1 cellular context compared by ENCODE assay signal in the genomic region with DNA sequence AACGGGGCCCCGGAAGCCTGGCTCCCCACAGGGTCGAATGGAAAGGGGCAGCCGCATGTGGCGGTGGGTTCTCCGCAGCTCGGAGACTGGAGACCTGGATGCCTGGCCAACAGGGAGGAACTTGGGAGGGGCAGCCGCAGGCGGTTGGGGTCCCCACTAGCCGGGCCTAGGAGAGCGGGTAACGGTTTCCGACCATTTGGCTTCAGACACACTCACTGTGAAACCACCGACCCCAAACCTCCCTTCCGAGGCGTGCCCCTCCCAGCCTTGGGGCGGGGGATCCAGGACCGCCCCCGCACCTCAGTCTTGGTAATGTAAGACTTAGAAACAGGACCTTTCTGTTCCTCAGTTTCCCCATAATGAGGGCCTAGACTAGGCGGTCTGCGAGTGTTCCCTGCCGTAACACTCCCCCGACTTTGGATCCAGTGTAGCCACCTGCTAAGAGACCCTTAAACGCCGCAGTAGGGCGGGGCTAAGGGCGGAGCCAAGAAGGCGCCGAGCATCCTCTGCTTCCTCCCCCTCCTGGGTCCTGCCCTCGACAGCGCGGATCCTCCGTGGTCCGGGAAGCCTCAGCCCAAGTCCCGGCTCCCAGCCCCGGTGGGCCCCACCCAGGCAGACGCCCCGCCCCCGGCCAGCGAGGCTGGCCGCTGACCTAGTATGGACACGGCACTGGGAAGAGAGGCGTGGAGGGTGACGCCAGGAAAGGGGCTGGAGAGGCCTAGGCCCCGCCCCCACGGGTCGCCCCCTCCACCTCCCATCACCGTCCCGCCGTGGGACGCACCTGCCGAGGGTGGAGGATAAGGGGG.
A peak's percentile ranks its signal among the peaks of the same experiment; 100 is the strongest.
TF ChIP-seq lines count a peak whose summit lies in the region.

No MANE protein-coding gene starts in this region.

TF ChIP-seq in K562, 482 proteins besides CTCF, POLR2A, EP300 and RAD21 (continues in another document):
- TF ChIP-seq ZFX (CRISPR knock-in tag; IDR thresholded peaks at IDR 0.05) (peak; percentile 71), ZNF175 (CRISPR knock-in tag; IDR thresholded peaks at IDR 0.05; ENCODE audit: low read depth) (peak; percentile 55; the same call in 1 of the 2 replicates), ZNF445 (CRISPR knock-in tag; IDR thresholded peaks at IDR 0.05; ENCODE audit: low read depth) (no peak), SP1 (CRISPR knock-in tag; IDR thresholded peaks at IDR 0.05) (peak; percentile 27; the same call in 1 of the 2 replicates), ZNF239 (CRISPR knock-in tag; IDR thresholded peaks at IDR 0.05) (no peak), CHD1 (IDR thresholded peaks at IDR 0.05; ENCODE audit: low read length) (peak; percentile 42), POLR2G (IDR thresholded peaks at IDR 0.05; ENCODE audit: low read depth, low read length) (peak; percentile 71; the same call in 1 of the 2 replicates), ZBTB17 (CRISPR knock-in tag; IDR thresholded peaks at IDR 0.05) (peak; percentile 17; the same call in 1 of the 2 replicates), MAZ (CRISPR knock-in tag; conservative IDR thresholded peaks at IDR 0.05 in 1 of 2, IDR thresholded peaks at IDR 0.05 in 1 of 2) (peak in 1 of 2 experiments; percentile 43; a peak in 1 of 4 replicates), ATF7 (IDR thresholded peaks at IDR 0.05) (peak; percentile 42; the same call in 1 of the 2 replicates), RBFOX2 (IDR thresholded peaks at IDR 0.05; ENCODE audit: low read depth, low read length) (peak; percentile 80), NRF1 (conservative IDR thresholded peaks at IDR 0.05 in 1 of 2, IDR thresholded peaks at IDR 0.05 in 1 of 2) (peak; percentile 54 to 56), SRSF3 (IDR thresholded peaks at IDR 0.05; ENCODE audit: insufficient read depth, low read length) (no peak), SUPT5H (IDR thresholded peaks at IDR 0.05) (0 out of 2 replicates have a peak, but pooled peaks have one; percentile 50), ZC3H4 (CRISPR knock-in tag; IDR thresholded peaks at IDR 0.05; ENCODE audit: borderline replicate concordance) (0 out of 2 replicates have a peak, but pooled peaks have one; percentile 6), SRF (CRISPR knock-in tag; IDR thresholded peaks at IDR 0.05) (peak in 1 of 2 experiments; percentile 92; a peak in 2 of 4 replicates), MTA2 (IDR thresholded peaks at IDR 0.05; ENCODE audit: low read depth) (no peak), GABPB1 (CRISPR knock-in tag; IDR thresholded peaks at IDR 0.05) (peak; percentile 24; the same call in 1 of the 2 replicates), ATF1 (CRISPR knock-in tag; IDR thresholded peaks at IDR 0.05) (no peak), ATF1 (tag; IDR thresholded peaks at IDR 0.05) (peak; percentile 31; the same call in 1 of the 2 replicates), CXXC5 (CRISPR knock-in tag; IDR thresholded peaks at IDR 0.05) (peak; percentile 58), HMGN3 (IDR thresholded peaks at IDR 0.05; ENCODE audit: borderline replicate concordance, extremely low read depth, insufficient read length, low read depth, low read length) (peak; percentile 25), GTF2E2 (tag; IDR thresholded peaks at IDR 0.05) (peak; percentile 11; the same call in 1 of the 2 replicates), GATAD2B (IDR thresholded peaks at IDR 0.05; ENCODE audit: borderline replicate concordance) (0 out of 2 replicates have a peak, but pooled peaks have one; percentile 20), ZNF766 (CRISPR knock-in tag; conservative IDR thresholded peaks at IDR 0.05) (no peak), YBX1 (IDR thresholded peaks at IDR 0.05) (no peak), JUNB (CRISPR knock-in tag; conservative IDR thresholded peaks at IDR 0.05) (no peak), PHF8 (IDR thresholded peaks at IDR 0.05; ENCODE audit: borderline replicate concordance, low read length) (peak; percentile 39; the same call in 1 of the 2 replicates), TBP (optimal IDR thresholded peaks at IDR 0.05; ENCODE audit: low read depth, low read length) (peak; percentile 12), EP400 (IDR thresholded peaks at IDR 0.05) (peak; percentile 35; the same call in 1 of the 2 replicates), L3MBTL2 (IDR thresholded peaks at IDR 0.05) (peak; percentile 18; the same call in 1 of the 2 replicates), SNIP1 (IDR thresholded peaks at IDR 0.05; ENCODE audit: low read depth) (peak; percentile 78), HDAC2 (IDR thresholded peaks at IDR 0.05) (peak; percentile 41; the same call in 1 of the 2 replicates), MTA3 (IDR thresholded peaks at IDR 0.05; ENCODE audit: borderline replicate concordance) (0 out of 2 replicates have a peak, but pooled peaks have one; percentile 30), EGR1 (conservative IDR thresholded peaks at IDR 0.05) (peak; percentile 96), CCNT2 (IDR thresholded peaks at IDR 0.05; ENCODE audit: borderline replicate concordance, extremely low read depth, insufficient read length, low read depth, low read length) (peak; percentile 36), CTBP1 (IDR thresholded peaks at IDR 0.05; ENCODE audit: borderline replicate concordance) (peak; percentile 84; the same call in 1 of the 2 replicates), KDM5B (IDR thresholded peaks at IDR 0.05; ENCODE audit: insufficient replicate concordance, low read depth, low read length) (peak; percentile 32)
- TF ChIP-seq, protein P1, sequence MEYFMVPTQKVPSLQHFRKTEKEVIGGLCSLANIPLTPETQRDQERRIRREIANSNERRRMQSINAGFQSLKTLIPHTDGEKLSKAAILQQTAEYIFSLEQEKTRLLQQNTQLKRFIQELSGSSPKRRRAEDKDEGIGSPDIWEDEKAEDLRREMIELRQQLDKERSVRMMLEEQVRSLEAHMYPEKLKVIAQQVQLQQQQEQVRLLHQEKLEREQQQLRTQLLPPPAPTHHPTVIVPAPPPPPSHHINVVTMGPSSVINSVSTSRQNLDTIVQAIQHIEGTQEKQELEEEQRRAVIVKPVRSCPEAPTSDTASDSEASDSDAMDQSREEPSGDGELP (CRISPR knock-in tag; IDR thresholded peaks at IDR 0.05; ENCODE audit: borderline replicate concordance), result peak; percentile 21; the same call in 1 of the 2 replicates
- TF ChIP-seq, protein P2, sequence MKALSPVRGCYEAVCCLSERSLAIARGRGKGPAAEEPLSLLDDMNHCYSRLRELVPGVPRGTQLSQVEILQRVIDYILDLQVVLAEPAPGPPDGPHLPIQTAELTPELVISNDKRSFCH (CRISPR knock-in tag; IDR thresholded peaks at IDR 0.05), result no peak
- TF ChIP-seq, protein P2 (tag; IDR thresholded peaks at IDR 0.05), result 0 out of 2 replicates have a peak, but pooled peaks have one; percentile 18
- TF ChIP-seq, protein P3, sequence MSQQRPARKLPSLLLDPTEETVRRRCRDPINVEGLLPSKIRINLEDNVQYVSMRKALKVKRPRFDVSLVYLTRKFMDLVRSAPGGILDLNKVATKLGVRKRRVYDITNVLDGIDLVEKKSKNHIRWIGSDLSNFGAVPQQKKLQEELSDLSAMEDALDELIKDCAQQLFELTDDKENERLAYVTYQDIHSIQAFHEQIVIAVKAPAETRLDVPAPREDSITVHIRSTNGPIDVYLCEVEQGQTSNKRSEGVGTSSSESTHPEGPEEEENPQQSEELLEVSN (IDR thresholded peaks at IDR 0.05; ENCODE audit: borderline replicate concordance in 1 of 2, extremely low read depth in 1 of 2, insufficient read depth in 1 of 2, insufficient read length in 1 of 2, low read depth in 1 of 2, low read length in 1 of 2, poor library complexity in 1 of 2, severe bottlenecking in 1 of 2), result peak in 1 of 2 experiments; percentile 26
- TF ChIP-seq, protein P4, sequence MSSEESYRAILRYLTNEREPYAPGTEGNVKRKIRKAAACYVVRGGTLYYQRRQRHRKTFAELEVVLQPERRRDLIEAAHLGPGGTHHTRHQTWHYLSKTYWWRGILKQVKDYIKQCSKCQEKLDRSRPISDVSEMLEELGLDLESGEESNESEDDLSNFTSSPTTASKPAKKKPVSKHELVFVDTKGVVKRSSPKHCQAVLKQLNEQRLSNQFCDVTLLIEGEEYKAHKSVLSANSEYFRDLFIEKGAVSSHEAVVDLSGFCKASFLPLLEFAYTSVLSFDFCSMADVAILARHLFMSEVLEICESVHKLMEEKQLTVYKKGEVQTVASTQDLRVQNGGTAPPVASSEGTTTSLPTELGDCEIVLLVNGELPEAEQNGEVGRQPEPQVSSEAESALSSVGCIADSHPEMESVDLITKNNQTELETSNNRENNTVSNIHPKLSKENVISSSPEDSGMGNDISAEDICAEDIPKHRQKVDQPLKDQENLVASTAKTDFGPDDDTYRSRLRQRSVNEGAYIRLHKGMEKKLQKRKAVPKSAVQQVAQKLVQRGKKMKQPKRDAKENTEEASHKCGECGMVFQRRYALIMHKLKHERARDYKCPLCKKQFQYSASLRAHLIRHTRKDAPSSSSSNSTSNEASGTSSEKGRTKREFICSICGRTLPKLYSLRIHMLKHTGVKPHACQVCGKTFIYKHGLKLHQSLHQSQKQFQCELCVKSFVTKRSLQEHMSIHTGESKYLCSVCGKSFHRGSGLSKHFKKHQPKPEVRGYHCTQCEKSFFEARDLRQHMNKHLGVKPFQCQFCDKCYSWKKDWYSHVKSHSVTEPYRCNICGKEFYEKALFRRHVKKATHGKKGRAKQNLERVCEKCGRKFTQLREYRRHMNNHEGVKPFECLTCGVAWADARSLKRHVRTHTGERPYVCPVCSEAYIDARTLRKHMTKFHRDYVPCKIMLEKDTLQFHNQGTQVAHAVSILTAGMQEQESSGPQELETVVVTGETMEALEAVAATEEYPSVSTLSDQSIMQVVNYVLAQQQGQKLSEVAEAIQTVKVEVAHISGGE (CRISPR knock-in tag; IDR thresholded peaks at IDR 0.05), result 0 out of 6 replicates have a peak, but pooled peaks of 1 of the 3 experiments have one; percentile 15
- TF ChIP-seq, protein P5, sequence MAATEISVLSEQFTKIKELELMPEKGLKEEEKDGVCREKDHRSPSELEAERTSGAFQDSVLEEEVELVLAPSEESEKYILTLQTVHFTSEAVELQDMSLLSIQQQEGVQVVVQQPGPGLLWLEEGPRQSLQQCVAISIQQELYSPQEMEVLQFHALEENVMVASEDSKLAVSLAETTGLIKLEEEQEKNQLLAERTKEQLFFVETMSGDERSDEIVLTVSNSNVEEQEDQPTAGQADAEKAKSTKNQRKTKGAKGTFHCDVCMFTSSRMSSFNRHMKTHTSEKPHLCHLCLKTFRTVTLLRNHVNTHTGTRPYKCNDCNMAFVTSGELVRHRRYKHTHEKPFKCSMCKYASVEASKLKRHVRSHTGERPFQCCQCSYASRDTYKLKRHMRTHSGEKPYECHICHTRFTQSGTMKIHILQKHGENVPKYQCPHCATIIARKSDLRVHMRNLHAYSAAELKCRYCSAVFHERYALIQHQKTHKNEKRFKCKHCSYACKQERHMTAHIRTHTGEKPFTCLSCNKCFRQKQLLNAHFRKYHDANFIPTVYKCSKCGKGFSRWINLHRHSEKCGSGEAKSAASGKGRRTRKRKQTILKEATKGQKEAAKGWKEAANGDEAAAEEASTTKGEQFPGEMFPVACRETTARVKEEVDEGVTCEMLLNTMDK (IDR thresholded peaks at IDR 0.05; ENCODE audit: borderline replicate concordance, insufficient read depth, low read depth, low read length, poor library complexity, severe bottlenecking), result no peak
- TF ChIP-seq, protein P6, sequence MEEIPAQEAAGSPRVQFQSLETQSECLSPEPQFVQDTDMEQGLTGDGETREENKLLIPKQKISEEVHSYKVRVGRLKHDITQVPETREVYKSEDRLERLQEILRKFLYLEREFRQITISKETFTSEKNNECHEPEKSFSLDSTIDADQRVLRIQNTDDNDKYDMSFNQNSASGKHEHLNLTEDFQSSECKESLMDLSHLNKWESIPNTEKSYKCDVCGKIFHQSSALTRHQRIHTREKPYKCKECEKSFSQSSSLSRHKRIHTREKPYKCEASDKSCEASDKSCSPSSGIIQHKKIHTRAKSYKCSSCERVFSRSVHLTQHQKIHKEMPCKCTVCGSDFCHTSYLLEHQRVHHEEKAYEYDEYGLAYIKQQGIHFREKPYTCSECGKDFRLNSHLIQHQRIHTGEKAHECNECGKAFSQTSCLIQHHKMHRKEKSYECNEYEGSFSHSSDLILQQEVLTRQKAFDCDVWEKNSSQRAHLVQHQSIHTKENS (CRISPR knock-in tag; IDR thresholded peaks at IDR 0.05), result no peak
- TF ChIP-seq, protein P7, sequence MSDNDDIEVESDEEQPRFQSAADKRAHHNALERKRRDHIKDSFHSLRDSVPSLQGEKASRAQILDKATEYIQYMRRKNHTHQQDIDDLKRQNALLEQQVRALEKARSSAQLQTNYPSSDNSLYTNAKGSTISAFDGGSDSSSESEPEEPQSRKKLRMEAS (CRISPR knock-in tag; IDR thresholded peaks at IDR 0.05), result 0 out of 2 replicates have a peak, but pooled peaks have one; percentile 5
- TF ChIP-seq, protein P8, sequence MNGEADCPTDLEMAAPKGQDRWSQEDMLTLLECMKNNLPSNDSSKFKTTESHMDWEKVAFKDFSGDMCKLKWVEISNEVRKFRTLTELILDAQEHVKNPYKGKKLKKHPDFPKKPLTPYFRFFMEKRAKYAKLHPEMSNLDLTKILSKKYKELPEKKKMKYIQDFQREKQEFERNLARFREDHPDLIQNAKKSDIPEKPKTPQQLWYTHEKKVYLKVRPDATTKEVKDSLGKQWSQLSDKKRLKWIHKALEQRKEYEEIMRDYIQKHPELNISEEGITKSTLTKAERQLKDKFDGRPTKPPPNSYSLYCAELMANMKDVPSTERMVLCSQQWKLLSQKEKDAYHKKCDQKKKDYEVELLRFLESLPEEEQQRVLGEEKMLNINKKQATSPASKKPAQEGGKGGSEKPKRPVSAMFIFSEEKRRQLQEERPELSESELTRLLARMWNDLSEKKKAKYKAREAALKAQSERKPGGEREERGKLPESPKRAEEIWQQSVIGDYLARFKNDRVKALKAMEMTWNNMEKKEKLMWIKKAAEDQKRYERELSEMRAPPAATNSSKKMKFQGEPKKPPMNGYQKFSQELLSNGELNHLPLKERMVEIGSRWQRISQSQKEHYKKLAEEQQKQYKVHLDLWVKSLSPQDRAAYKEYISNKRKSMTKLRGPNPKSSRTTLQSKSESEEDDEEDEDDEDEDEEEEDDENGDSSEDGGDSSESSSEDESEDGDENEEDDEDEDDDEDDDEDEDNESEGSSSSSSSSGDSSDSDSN (IDR thresholded peaks at IDR 0.05; ENCODE audit: borderline replicate concordance in 1 of 2, low read depth in 2 of 2, low read length in 2 of 2), result 0 out of 4 replicates have a peak, but pooled peaks of 1 of the 2 experiments have one; percentile 17
- TF ChIP-seq, protein P9, sequence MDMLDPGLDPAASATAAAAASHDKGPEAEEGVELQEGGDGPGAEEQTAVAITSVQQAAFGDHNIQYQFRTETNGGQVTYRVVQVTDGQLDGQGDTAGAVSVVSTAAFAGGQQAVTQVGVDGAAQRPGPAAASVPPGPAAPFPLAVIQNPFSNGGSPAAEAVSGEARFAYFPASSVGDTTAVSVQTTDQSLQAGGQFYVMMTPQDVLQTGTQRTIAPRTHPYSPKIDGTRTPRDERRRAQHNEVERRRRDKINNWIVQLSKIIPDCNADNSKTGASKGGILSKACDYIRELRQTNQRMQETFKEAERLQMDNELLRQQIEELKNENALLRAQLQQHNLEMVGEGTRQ (CRISPR knock-in tag; IDR thresholded peaks at IDR 0.05), result no peak
- TF ChIP-seq, protein P10, sequence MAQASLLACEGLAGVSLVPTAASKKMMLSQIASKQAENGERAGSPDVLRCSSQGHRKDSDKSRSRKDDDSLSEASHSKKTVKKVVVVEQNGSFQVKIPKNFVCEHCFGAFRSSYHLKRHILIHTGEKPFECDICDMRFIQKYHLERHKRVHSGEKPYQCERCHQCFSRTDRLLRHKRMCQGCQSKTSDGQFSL (CRISPR knock-in tag; IDR thresholded peaks at IDR 0.05), result 0 out of 2 replicates have a peak, but pooled peaks have one; percentile 30
- TF ChIP-seq, protein P10 (tag; IDR thresholded peaks at IDR 0.05), result no peak
